1 cellular context compared by ENCODE assay signal in genomic region chr6:43495409-43495941, GRCh38.
TF ChIP-seq lines count a peak whose summit lies in the region.

No MANE protein-coding gene starts in this region.

TF ChIP-seq in WTC11, 78 proteins besides CTCF, POLR2A, EP300 and RAD21 (continued from another document):
- TF ChIP-seq ZNF532 (CRISPR knock-in tag; IDR thresholded peaks at IDR 0.05; ENCODE audit: borderline replicate concordance), result no peak
- no peak for TF ChIP-seq SOX15 (CRISPR knock-in tag; IDR thresholded peaks at IDR 0.05)
- TF ChIP-seq USF1 (CRISPR knock-in tag; IDR thresholded peaks at IDR 0.05), result no peak
- no peak for TF ChIP-seq ZNF281 (CRISPR knock-in tag; IDR thresholded peaks at IDR 0.05)
- TF ChIP-seq CBFB (CRISPR knock-in tag; IDR thresholded peaks at IDR 0.05; ENCODE audit: low read depth), result no peak
- TF ChIP-seq ZBTB43 (CRISPR knock-in tag; IDR thresholded peaks at IDR 0.05), result no peak
- no peak for TF ChIP-seq STAT6 (CRISPR knock-in tag; conservative IDR thresholded peaks at IDR 0.05; ENCODE audit: low read depth)
- no peak for TF ChIP-seq ESRRA (CRISPR knock-in tag; IDR thresholded peaks at IDR 0.05; ENCODE audit: borderline replicate concordance)
- no peak for TF ChIP-seq GTF2I (CRISPR knock-in tag; conservative IDR thresholded peaks at IDR 0.05)
- TF ChIP-seq ATF6 (CRISPR knock-in tag; IDR thresholded peaks at IDR 0.05), result no peak
- no peak for TF ChIP-seq FOXK1 (CRISPR knock-in tag; IDR thresholded peaks at IDR 0.05)
- TF ChIP-seq GRHL2 (CRISPR knock-in tag; IDR thresholded peaks at IDR 0.05; ENCODE audit: insufficient replicate concordance, severe bottlenecking), result no peak
- TF ChIP-seq ETV6 (CRISPR knock-in tag; IDR thresholded peaks at IDR 0.05), result no peak
- no peak for TF ChIP-seq NR3C1 (CRISPR knock-in tag; conservative IDR thresholded peaks at IDR 0.05; ENCODE audit: low read depth)
- no peak for TF ChIP-seq ATF1 (CRISPR knock-in tag; IDR thresholded peaks at IDR 0.05)
